Comparison of ENCODE assay signal across 22 cellular contexts in the genomic region with DNA sequence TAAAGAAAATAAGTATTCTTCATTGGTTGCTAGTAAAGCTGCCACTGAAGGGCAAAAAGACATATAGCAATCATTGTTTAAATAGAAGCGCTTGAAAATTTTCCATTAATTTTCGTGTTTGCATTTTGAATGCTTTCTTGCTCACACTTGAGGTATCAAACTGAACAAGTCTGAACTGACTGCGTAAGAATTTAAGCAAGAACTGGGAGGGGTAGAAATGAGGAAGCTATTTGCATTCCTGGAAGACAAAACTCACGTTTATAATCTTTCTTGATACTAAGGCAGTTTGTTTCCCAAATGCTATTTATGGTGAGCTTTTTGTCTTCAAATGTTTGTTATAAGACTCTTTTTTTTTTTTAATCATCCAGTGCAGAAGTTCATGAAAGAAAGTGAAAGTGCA.
DNase-seq lines count a peak whose midpoint lies in the region; ATAC-seq and TF ChIP-seq lines count a peak whose summit lies in the region.
"Had no signal": no experiment of that assay in that cellular context is flagged by ENCODE, and none has a peak within 500 bp of the region (broad histone marks: within the 10 kb centered on the region; RNA-seq: fewer than 3 reads in every experiment).

No MANE protein-coding gene starts in this region.

- peak overlapping the region; percentile 41 for H3K27ac Mint-ChIP-seq in T-helper 17 cell
- H3K27ac Mint-ChIP-seq: activated T-helper 2 cell treated with anti-CD3 and anti-CD28 coated beads, Interferon-gamma antibody, Interleukin-2, Interleukin-4, amounts not matched to agents 10 μg/mL and 5 μg/mL and 100 μg/mL, durations not matched to agents 14 hours and 24 hours and 36 hours; T-helper 1 cell treated with Interleukin-12 subunit alpha and Interleukin-12 subunit beta and Interleukin-4 antibody, amounts not matched to agents 30 μg/mL and 1 μg/mL, for 36 hours had no signal

- H3K4me3 Mint-ChIP-seq in T-helper 17 cell = peak overlapping the region; percentile 49
- H3K4me3 Mint-ChIP-seq: T-helper 1 cell treated with Interleukin-12 subunit alpha and Interleukin-12 subunit beta and Interleukin-4 antibody, amounts not matched to agents 30 μg/mL and 1 μg/mL, for 36 hours had no signal

- peaks cover 12% of the 10 kb centered on the region for H3K4me1 Mint-ChIP-seq in T-helper 17 cell

- H3K4me1 ChIP-seq in ACC112 (ENCODE audit: control insufficient read depth, insufficient read depth, low read length, unreplicated experiment) (peaks cover 29% of the 10 kb centered on the region), left lung (peaks cover 0 to 34% of the 10 kb centered on the region in 2 donors), stomach (peaks cover 11 to 42% (median 25%) of the 10 kb centered on the region in 4 donors)

- TF ChIP-seq CTCF in HL-60 (IDR thresholded peaks at IDR 0.05; ENCODE audit: insufficient read depth, low read length) = no peak
- TF ChIP-seq CTCF in left lung (IDR thresholded peaks at IDR 0.05) = no peak
- no peak for TF ChIP-seq CTCF in stomach (IDR thresholded peaks at IDR 0.05)

- H3K27ac ChIP-seq in ACC112 (ENCODE audit: low read depth, low read length) (no peak overlapping the region), HL-60 (replicated peaks) (peak overlapping the region; percentile 66), left lung (peak overlapping the region in 1 of 2 donors; percentile 49), stomach (no peak overlapping the region)
- H3K27ac ChIP-seq: ovary had no signal

- H3K36me3 Mint-ChIP-seq in T-helper 17 cell (ENCODE audit: low read depth) = peaks cover 2% of the 10 kb centered on the region

- ATAC-seq in T-helper 17 cell (no peak), left lung (peak; percentile 69)
- ATAC-seq: activated CD4-positive, CD25-positive, alpha-beta regulatory T cell treated with anti-CD3 and anti-CD28 coated beads, Interleukin-2, amount 50 U/mL, for 24 hours; GM12878; HepG2 had no signal

- H3K4me3 ChIP-seq in ACC112 (ENCODE audit: low read depth, low read length) = peak overlapping the region; percentile 56
- H3K4me3 ChIP-seq in HL-60 (replicated peaks; ENCODE audit: insufficient read depth, low read length) = no peak overlapping the region
- H3K4me3 ChIP-seq in left lung = no peak overlapping the region
- no peak overlapping the region for H3K4me3 ChIP-seq in MG63
- H3K4me3 ChIP-seq in stomach = peak overlapping the region in 1 of 4 donors; percentile 29
- H3K4me3 ChIP-seq: GM12878, ovary, sigmoid colon had no signal

- no peaks in the 10 kb centered on the region for H3K27me3 ChIP-seq in ACC112 (ENCODE audit: insufficient read depth, low read length)
- H3K27me3 ChIP-seq in HL-60 (ENCODE audit: insufficient read depth, poor library complexity, severe bottlenecking) = no peaks in the 10 kb centered on the region
- H3K27me3 ChIP-seq in left lung = no peaks in the 10 kb centered on the region
- no peaks in the 10 kb centered on the region for H3K27me3 ChIP-seq in MG63
- H3K27me3 ChIP-seq in stomach = no peaks in the 10 kb centered on the region
- H3K27me3 ChIP-seq: ovary, sigmoid colon had no signal

- H3K36me3 ChIP-seq in ACC112 (ENCODE audit: insufficient read depth, low read length) = no peaks in the 10 kb centered on the region
- no peaks in the 10 kb centered on the region for H3K36me3 ChIP-seq in left lung
- H3K36me3 ChIP-seq in MG63 = no peaks in the 10 kb centered on the region; the same call in 1 of the 2 replicates
- peaks cover 0 to 4% (median 0%) of the 10 kb centered on the region in 4 donors for H3K36me3 ChIP-seq in stomach
- H3K36me3 ChIP-seq: ovary, sigmoid colon had no signal

- WGBS in stomach, 5 donors = 33 to 41% (median 36%) methylated on average over 4 of the region's 4 CpGs

- intact Hi-C loops in left lung (cut with DNase I) (no loop called here), stomach (cut with DNase I; ENCODE audit: low total_unique reads) (no loop called here)

- H2AFZ ChIP-seq in ACC112 (ENCODE audit: low read length, unreplicated experiment) = no peak overlapping the region

- H3K79me2 ChIP-seq in ACC112 (ENCODE audit: control insufficient read depth, insufficient read depth, low read length, unreplicated experiment) = no peaks in the 10 kb centered on the region

- H3K9me3 ChIP-seq in T-helper 17 cell (ENCODE audit: control insufficient read depth, low read length, poor library complexity, severe bottlenecking) = no peaks in the 10 kb centered on the region
- H3K9me3 ChIP-seq in left lung = peaks cover 0 to 2% of the 10 kb centered on the region in 2 donors
- peaks cover 4% of the 10 kb centered on the region for H3K9me3 ChIP-seq in MG63
- H3K9me3 ChIP-seq in stomach = no peaks in the 10 kb centered on the region
- H3K9me3 ChIP-seq: ovary, sigmoid colon had no signal

- no peak for TF ChIP-seq POLR2A in stomach (IDR thresholded peaks at IDR 0.05)

- peak in 1 of 2 experiments; percentile 38 for DNase-seq in HL-60 (ENCODE audit: low read depth in 1 of 2, low spot score in 1 of 2)
- DNase-seq in T-helper 17 cell = no peak
- DNase-seq in left lung = no peak
- DNase-seq in MG63 = no peak
- no peak for DNase-seq in amniotic stem cell (lab: John Stamatoyannopoulos, UW)
- DNase-seq in stomach = no peak
- DNase-seq in stimulated activated CD8-positive, alpha-beta memory T cell treated with anti-CD3 and anti-CD28 coated beads, Interleukin-4, amount 100 ng/mL, for 48 hours = no peak
- DNase-seq: GDM1; left cardiac atrium; NCI-H1105; NCI-H2107; NCI-H774; ovary; RPMI8226; sigmoid colon; stimulated activated CD4-positive, alpha-beta T cell treated with anti-CD3 and anti-CD28 coated beads, Interleukin-1b, Interleukin-23, amount 100 ng/mL, for 48 hours had no signal

- no peaks in the 10 kb centered on the region for H3K27me3 Mint-ChIP-seq in T-helper 17 cell

- TF ChIP-seq EP300 in stomach (IDR thresholded peaks at IDR 0.05) = no peak
